In the genomic region with DNA sequence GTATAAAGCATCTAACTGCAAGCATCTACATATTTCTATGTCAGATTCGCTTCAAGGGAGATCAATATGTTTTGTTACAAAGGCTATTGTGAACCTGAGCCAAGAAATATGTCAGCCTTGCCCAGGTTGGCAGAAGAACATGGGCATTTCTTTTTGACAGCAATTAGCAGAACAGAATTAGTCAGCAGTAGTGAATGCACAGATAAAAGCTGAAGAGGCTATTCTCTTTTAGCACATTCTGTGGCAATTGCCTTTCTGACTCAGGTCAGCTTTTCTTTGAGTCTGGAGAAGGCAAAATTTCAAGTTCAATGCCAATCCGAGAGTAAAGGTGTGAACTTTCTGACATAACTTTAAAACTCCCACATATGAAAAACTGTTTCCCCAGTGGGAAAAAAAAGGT, we compare ENCODE assay signal across 25 cellular contexts.
"Had no signal": no experiment of that assay in that cellular context is flagged by ENCODE, and none has a peak within 500 bp of the region (broad histone marks: within the 10 kb centered on the region; RNA-seq: fewer than 3 reads in every experiment).

No MANE protein-coding gene starts in this region.

- DNase-seq: activated CD4-positive, alpha-beta T cell treated with anti-CD3 and anti-CD28 coated beads for 48 hours; activated CD4-positive, alpha-beta T cell treated with anti-CD3 and anti-CD28 coated beads, Interleukin-2, amount 50 U/mL, for 4 hours; activated CD4-positive, CD25-positive, alpha-beta regulatory T cell treated with anti-CD3 and anti-CD28 coated beads, Interleukin-2, amount 50 U/mL, for 72 hours; activated CD8-positive, alpha-beta memory T cell treated with anti-CD3 and anti-CD28 coated beads, Interleukin-2, amount 50 U/mL, for 48 hours; activated CD8-positive, alpha-beta T cell treated with anti-CD3 and anti-CD28 coated beads, Interleukin-2, amount 10 ng/mL, durations not matched to agents 7 days and 5 days; activated T-cell treated with anti-CD3 and anti-CD28 coated beads, Interleukin-2, amount 50 U/mL, for 1 hour; aorta; KG1; MV-4-11; NCI-H1105; NCI-H1436 treated with DMSO at 0.1 percent for 48 hours; NCI-H187; NCI-H2081 treated with DMSO at 0.1 percent for 48 hours; NCI-H2171 treated with DMSO at 0.1 percent for 48 hours; NCI-H345; NCI-H510A treated with DMSO at 0.1 percent for 48 hours; NCI-H69; NK-92 treated with Interleukin-12 subunit alpha and Interleukin-12 subunit beta, amount 100 ng/mL, for 24 hours; OCI-M1; Right ventricle myocardium superior; RPMI8226; SJCRH30; T-helper 9 cell had no signal

- H3K4me1 ChIP-seq: SJCRH30 had no signal

- H3K27me3 ChIP-seq: SJCRH30 had no signal

- H3K36me3 ChIP-seq: SJCRH30 had no signal

- H3K9me3 ChIP-seq: SJCRH30 had no signal

- ATAC-seq: activated CD8-positive, alpha-beta T cell treated with anti-CD3 and anti-CD28 coated beads, Interleukin-2, amount 10 ng/mL, durations not matched to agents 7 days and 5 days; Panc1; WTC11 had no signal

- H3K4me3 ChIP-seq: SJCRH30 had no signal

- H3K27ac ChIP-seq: SJCRH30 had no signal
